ENCODE assay signal across 8 cellular contexts in the genomic region with DNA sequence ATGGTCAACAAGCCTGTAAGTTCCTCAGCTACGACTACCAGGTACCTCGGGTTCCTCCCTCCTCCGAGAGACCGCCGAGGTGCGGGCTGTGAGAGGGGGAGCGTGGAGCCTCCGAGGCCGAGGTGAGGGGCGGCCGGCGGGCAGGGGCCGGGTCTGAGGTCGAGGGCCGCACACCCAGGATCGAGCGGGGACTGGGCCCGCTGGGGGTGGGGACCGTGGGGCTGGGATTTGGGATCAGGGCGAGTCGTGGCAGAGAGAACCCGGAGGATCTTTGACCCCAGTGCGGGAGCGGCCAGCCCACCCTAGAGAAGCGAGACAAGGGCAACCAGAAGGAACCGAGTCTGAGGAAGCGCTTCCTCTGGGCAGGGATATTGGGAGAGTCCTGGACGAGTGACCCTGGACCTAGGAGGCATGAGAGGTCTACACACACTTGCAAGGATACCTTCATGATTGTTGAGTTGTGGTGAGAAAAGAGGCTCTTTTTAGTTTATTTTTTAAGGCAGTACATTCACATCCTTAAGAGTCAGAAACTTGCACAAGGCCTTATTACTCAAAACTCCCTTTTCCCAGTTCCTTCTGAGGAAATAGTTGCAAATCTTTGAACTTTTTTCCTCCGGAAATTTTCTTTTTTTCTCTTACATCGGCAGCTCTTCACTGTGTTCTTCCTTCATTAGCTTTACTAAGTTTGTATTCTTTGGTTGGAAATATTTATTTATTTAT. TPM values are rescaled to one million over a fixed set of nuclear protein-coding genes. Genes with fewer than 3 reads are reported as not detected.
DNase-seq lines count a peak whose midpoint lies in the region; TF ChIP-seq lines count a peak whose summit lies in the region.

No MANE protein-coding gene starts in this region.

- H3K27me3 Mint-ChIP-seq in osteocyte (ENCODE audit: unreplicated experiment): no peaks in the 10 kb centered on the region

- no peaks in the 10 kb centered on the region for H3K27me3 ChIP-seq in fibroblast of lung (ENCODE audit: control insufficient read depth, insufficient read depth, low read length)

- H3K27ac ChIP-seq in fibroblast of lung (ENCODE audit: insufficient read depth, low read length): peak overlapping the region; percentile 100

- peak overlapping the region; percentile 97 for H3K4me2 ChIP-seq in fibroblast of lung (ENCODE audit: extremely low read depth, insufficient read depth, low read length)

- H3K79me2 ChIP-seq in fibroblast of lung (ENCODE audit: control insufficient read depth, insufficient read depth, low read length): no peaks in the 10 kb centered on the region

- DNase-seq in SK-N-DZ (ENCODE audit: low spot score): peak; percentile 23
- no peak for DNase-seq in fibroblast of lung (ENCODE audit: low read depth in 2 of 2)
- DNase-seq in osteocyte (ENCODE audit: extremely low spot score, unreplicated experiment): no peak
- DNase-seq in NCI-H187 treated with DMSO at 0.1 percent for 48 hours (lab: John Stamatoyannopoulos, UW): no peak
- no peak for DNase-seq in activated effector memory CD4-positive, alpha-beta T cell treated with Interleukin-2 at 50 U/mL for 16 hours
- DNase-seq in DMS53 (lab: John Stamatoyannopoulos, UW): no peak
- DNase-seq in KG1 (lab: John Stamatoyannopoulos, UW): no peak

- no peaks in the 10 kb centered on the region for H3K4me1 ChIP-seq in fibroblast of lung (ENCODE audit: control insufficient read depth, extremely low read depth, insufficient read depth, low read length)

- H3K27ac Mint-ChIP-seq in osteocyte (ENCODE audit: unreplicated experiment): peak overlapping the region; percentile 99

- no peaks in the 10 kb centered on the region for H3K9me3 Mint-ChIP-seq in osteocyte (ENCODE audit: unreplicated experiment)

- H3K36me3 ChIP-seq in fibroblast of lung (ENCODE audit: control insufficient read depth, insufficient read depth, low read length): no peaks in the 10 kb centered on the region

- H3K4me3 Mint-ChIP-seq in osteocyte (ENCODE audit: unreplicated experiment): peak overlapping the region; percentile 98

- H3K9ac ChIP-seq in fibroblast of lung (ENCODE audit: insufficient read depth, low read length): peak overlapping the region; percentile 100

- no peaks in the 10 kb centered on the region for H3K9me3 ChIP-seq in fibroblast of lung (ENCODE audit: control insufficient read depth, insufficient read depth, low read depth, low read length)

- H3K4me3 ChIP-seq in GM12875 (ENCODE audit: low read depth, low read length): peak overlapping the region; percentile 72
- H3K4me3 ChIP-seq in fibroblast of lung (replicated peaks in 1 of 4; ENCODE audit: control extremely low read depth in 1 of 4, insufficient read depth in 1 of 4, low read depth in 3 of 4, low read length in 4 of 4): peak overlapping the region; percentile 75 to 95 (median 84)

- peak overlapping the region; percentile 71 for H2AFZ ChIP-seq in fibroblast of lung (ENCODE audit: low read length)

- H4K20me1 ChIP-seq in fibroblast of lung (ENCODE audit: control insufficient read depth, extremely low read depth, insufficient read depth, low read length): no peaks in the 10 kb centered on the region

- TF ChIP-seq CTCF in GM12875 (IDR thresholded peaks at IDR 0.05; ENCODE audit: borderline replicate concordance, insufficient read depth, low read depth, low read length) (no peak), fibroblast of lung (conservative IDR thresholded peaks at IDR 0.05 in 1 of 2, IDR thresholded peaks at IDR 0.05 in 1 of 2; ENCODE audit: low read depth in 1 of 2, low read length in 2 of 2) (no peak), osteocyte (IDR thresholded peaks at IDR 0.05) (no peak)

- peaks cover 16% of the 10 kb centered on the region for H3K4me1 Mint-ChIP-seq in osteocyte (ENCODE audit: unreplicated experiment)

- H3K36me3 Mint-ChIP-seq in osteocyte (ENCODE audit: unreplicated experiment): no peaks in the 10 kb centered on the region

RNA-seq across cellular contexts. Expression of a gene that starts 0.4 kb away (rescaled TPM):
- 2.9 and 4.2 TPM in 2 replicates for polyA plus RNA-seq in SK-N-DZ (2014; cell fraction: cytosol; rRNA removed)
- 2.2 and 2.6 TPM in 2 replicates for polyA plus RNA-seq in SK-N-DZ (2014; cell fraction: nucleus; rRNA removed)
- total RNA-seq in fibroblast of lung: 3.3 and 4.0 TPM in 2 replicates
- polyA plus RNA-seq in fibroblast of lung: 2.6 and 4.0 TPM in 2 replicates
- 2.7 and 2.9 TPM in 2 replicates for polyA plus RNA-seq in fibroblast of lung (2012)
- polyA minus RNA-seq in fibroblast of lung (ENCODE audit: low replicate concordance): 0.78 and 37.0 TPM in 2 replicates
- 3.6 and 6.3 TPM in 2 replicates for total RNA-seq in osteocyte

RNA-seq across cellular contexts. Expression of a gene that starts 28.3 kb away (rescaled TPM):
- polyA plus RNA-seq in SK-N-DZ (2014; cell fraction: cytosol; rRNA removed): 164 and 165 TPM in 2 replicates
- polyA plus RNA-seq in SK-N-DZ (2014; cell fraction: nucleus; rRNA removed): 49.1 and 84.0 TPM in 2 replicates
- 217 and 293 TPM in 2 replicates for total RNA-seq in fibroblast of lung
- polyA plus RNA-seq in fibroblast of lung: 203 and 228 TPM in 2 replicates
- polyA plus RNA-seq in fibroblast of lung (2012): 143 and 185 TPM in 2 replicates
- 110 and 152 TPM in 2 replicates for polyA minus RNA-seq in fibroblast of lung (ENCODE audit: low replicate concordance)
- total RNA-seq in osteocyte: 189 and 200 TPM in 2 replicates
